8 cellular contexts compared by ENCODE assay signal in genomic region chr1:6743189-6744101, GRCh38. TPM values are rescaled to one million over a fixed set of nuclear protein-coding genes. Genes with fewer than 3 reads are reported as not detected.
DNase-seq lines count a peak whose midpoint lies in the region; ATAC-seq and TF ChIP-seq lines count a peak whose summit lies in the region.

No MANE protein-coding gene starts in this region.

- H3K9me3 Mint-ChIP-seq in memory B cell, result no peaks in the 10 kb centered on the region

- no peak overlapping the region for H3K27ac Mint-ChIP-seq in memory B cell

- no peaks in the 10 kb centered on the region for H3K79me2 ChIP-seq in ACC112 (ENCODE audit: control insufficient read depth, insufficient read depth, low read length, unreplicated experiment)

- no peak for TF ChIP-seq CTCF in coronary artery (IDR thresholded peaks at IDR 0.05)

- ATAC-seq in GM18511 (IDR thresholded peaks at IDR 0.05; ENCODE audit: unreplicated experiment) (peak; percentile 59), memory B cell (ENCODE audit: low read depth) (peak; percentile 22), GM21367 (IDR thresholded peaks at IDR 0.05; ENCODE audit: unreplicated experiment) (no peak), GM21723 (IDR thresholded peaks at IDR 0.05; ENCODE audit: unreplicated experiment) (no peak)

- H3K4me3 ChIP-seq in ACC112 (ENCODE audit: low read depth, low read length), result peak overlapping the region; percentile 57
- H3K4me3 ChIP-seq in coronary artery, result peak overlapping the region; percentile 41
- no peak overlapping the region for H3K4me3 ChIP-seq in urinary bladder (ENCODE audit: low read depth, low read length)

- DNase-seq in RPMI8226, result peak; percentile 87
- peak; percentile 84 for DNase-seq in coronary artery (ENCODE audit: low spot score)
- DNase-seq in memory B cell (ENCODE audit: low spot score in 2 of 2), result no peak

- H3K36me3 Mint-ChIP-seq in memory B cell, result no peaks in the 10 kb centered on the region

- H3K4me3 Mint-ChIP-seq in memory B cell, result no peak overlapping the region

- H3K36me3 ChIP-seq in ACC112 (ENCODE audit: insufficient read depth, low read length), result no peaks in the 10 kb centered on the region
- H3K36me3 ChIP-seq in urinary bladder (ENCODE audit: insufficient read depth), result no peaks in the 10 kb centered on the region

- WGBS in urinary bladder, result 35% methylated on average over 20 of the region's 20 CpGs

- H3K27ac ChIP-seq in ACC112 (ENCODE audit: low read depth, low read length), result peak overlapping the region; percentile 69
- peak overlapping the region; percentile 79 to 92 for H3K27ac ChIP-seq in coronary artery
- peak overlapping the region; percentile 55 for H3K27ac ChIP-seq in urinary bladder (ENCODE audit: low read depth)

- H3K4me1 ChIP-seq in ACC112 (ENCODE audit: control insufficient read depth, insufficient read depth, low read length, unreplicated experiment), result peaks cover 10% of the 10 kb centered on the region
- H3K4me1 ChIP-seq in urinary bladder (ENCODE audit: insufficient read depth), result no peaks in the 10 kb centered on the region

- no peaks in the 10 kb centered on the region for H3K27me3 Mint-ChIP-seq in memory B cell

- H3K27me3 ChIP-seq in ACC112 (ENCODE audit: insufficient read depth, low read length), result peaks cover 9% of the 10 kb centered on the region; the same call in 1 of the 2 replicates

- H2AFZ ChIP-seq in ACC112 (ENCODE audit: low read length, unreplicated experiment), result peak overlapping the region; percentile 96

- H3K4me1 Mint-ChIP-seq in memory B cell, result peaks cover 11% of the 10 kb centered on the region

RNA-seq across cellular contexts. Expression of gene CAMTA1, which starts 41.8 kb away (rescaled TPM):
- 53.3 TPM for total RNA-seq in urinary bladder
- 115 TPM for polyA plus RNA-seq in urinary bladder

RNA-seq across cellular contexts. Expression of gene DNAJC11, which starts 41.8 kb away (rescaled TPM):
- 28.3 TPM for total RNA-seq in urinary bladder
- polyA plus RNA-seq in urinary bladder, result 29.0 TPM

Comparison
In these comparisons a context has a peak if more than half of its experiments do, and no peak if none do; other contexts are left out.
1. ATAC-seq: peak in GM18511 (single experiment) and memory B cell (single experiment); none in GM21367 (single experiment) and GM21723 (single experiment).
2. DNase-seq: peak in RPMI8226 (single experiment) and coronary artery (single experiment); none in memory B cell (0 of 2).
3. Peak in every context shown above with its lines, with median percentiles within 50 percentile points of each other: H3K27ac ChIP-seq.